ENCODE assay signal across 9 cellular contexts in genomic region chr5:100550531-100551036, GRCh38.
DNase-seq lines count a peak whose midpoint lies in the region; ATAC-seq lines count a peak whose summit lies in the region.
"Had no signal": no experiment of that assay in that cellular context is flagged by ENCODE, and none has a peak within 500 bp of the region (broad histone marks: within the 10 kb centered on the region; RNA-seq: fewer than 3 reads in every experiment).

No MANE protein-coding gene starts in this region.

- no peak overlapping the region for H3K27ac ChIP-seq in substantia nigra (ENCODE audit: low read depth, low read length, poor library complexity, severe bottlenecking)

- DNase-seq in kidney tubule cell (ENCODE audit: low spot score) (peak; percentile 72), NK-92 (lab: John Stamatoyannopoulos, UW; ENCODE audit: unreplicated experiment) (no peak), substantia nigra (lab: John Stamatoyannopoulos, UW) (no peak), NCI-H1417 treated with DMSO at 0.1 percent for 48 hours (lab: John Stamatoyannopoulos, UW) (no peak), HPDE6-E6E7 (ENCODE audit: extremely low spot score) (no peak)
- DNase-seq: hippocampal formation had no signal

- ATAC-seq in GM18519 (IDR thresholded peaks at IDR 0.05; ENCODE audit: low FRiP score, unreplicated experiment): peak; percentile 73
- peak; percentile 94 for ATAC-seq in GM21786 (IDR thresholded peaks at IDR 0.05; ENCODE audit: unreplicated experiment)
- ATAC-seq in HG03575 (IDR thresholded peaks at IDR 0.05; ENCODE audit: extremely low read depth, insufficient number of reproducible peaks, low FRiP score, unreplicated experiment): peak; percentile 92
